Comparison of ENCODE assay signal across 18 cellular contexts in the genomic region with DNA sequence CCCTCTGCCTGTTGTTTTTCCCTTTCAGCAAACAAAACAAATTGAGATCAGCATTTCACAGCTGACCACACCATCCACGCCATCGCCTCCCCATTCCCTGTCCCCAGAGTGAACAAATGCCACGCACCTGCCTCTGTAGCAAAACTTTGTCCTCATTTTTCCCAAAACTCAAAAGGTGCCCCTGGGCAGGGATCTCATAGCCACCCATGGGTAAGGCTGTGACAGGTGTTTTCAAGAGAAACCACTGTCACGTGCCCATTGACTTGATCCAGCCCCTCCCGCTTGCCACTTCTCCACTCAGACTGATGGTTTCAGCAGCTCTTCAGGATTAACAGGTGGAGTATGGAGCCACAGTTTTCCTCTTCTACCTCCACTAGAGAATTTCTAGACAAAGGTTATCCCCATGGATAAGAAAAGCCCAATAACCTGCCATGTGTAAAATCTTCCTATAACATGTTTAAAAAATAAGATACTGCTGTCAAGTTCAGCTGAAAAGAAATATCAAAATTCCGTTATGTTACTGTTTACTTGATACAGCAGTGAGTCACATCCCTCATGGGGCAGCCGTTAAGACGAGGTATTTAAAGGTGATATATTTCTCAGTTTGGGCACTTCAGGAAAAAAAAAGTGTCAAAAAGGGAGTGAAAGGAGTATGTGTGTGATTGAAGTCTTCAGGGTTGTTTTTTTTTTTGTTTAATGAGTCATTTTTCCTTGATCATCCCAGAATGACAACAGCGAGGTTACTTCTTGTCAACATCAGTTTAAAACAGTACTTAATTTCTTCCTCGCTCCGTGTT.
DNase-seq lines count a peak whose midpoint lies in the region; ATAC-seq and TF ChIP-seq lines count a peak whose summit lies in the region.
"Had no signal": no experiment of that assay in that cellular context is flagged by ENCODE, and none has a peak within 500 bp of the region (broad histone marks: within the 10 kb centered on the region; RNA-seq: fewer than 3 reads in every experiment).

No MANE protein-coding gene starts in this region.

- no peak overlapping the region for H3K27ac ChIP-seq in right atrium auricular region
- H3K27ac ChIP-seq in esophagus muscularis mucosa (replicated peaks in 1 of 4), result no peak overlapping the region
- H3K27ac ChIP-seq: adrenal gland, lower lobe of right lung, neural progenitor cell had no signal

- CTCF ChIA-PET in activated CD8-positive, alpha-beta memory T cell treated with anti-CD3 and anti-CD28 coated beads, Interleukin-2, amount 10 ng/mL, durations not matched to agents 7 days and 5 days (lab: Charles Lee), result interaction anchor here (1.2 to 1.4 kb wide), 3 partner anchors 46 to 94 kb away, joined by 3 to 5 read pairs (median 3); no protein-coding TSS in a partner anchor

- H3K4me3 ChIP-seq in right atrium auricular region, result no peak overlapping the region
- H3K4me3 ChIP-seq in esophagus muscularis mucosa, result no peak overlapping the region
- H3K4me3 ChIP-seq: adrenal gland, lower lobe of right lung, neural progenitor cell had no signal

- TF ChIP-seq EP300 in esophagus muscularis mucosa (IDR thresholded peaks at IDR 0.05), result no peak

- H3K27me3 ChIP-seq in right atrium auricular region (no peaks in the 10 kb centered on the region), esophagus muscularis mucosa (no peaks in the 10 kb centered on the region)
- H3K27me3 ChIP-seq: adrenal gland, BE2C, neural progenitor cell had no signal

- H3K4me1 ChIP-seq in right atrium auricular region, result peaks cover 0 to 6% of the 10 kb centered on the region in 2 donors
- peaks cover 0 to 6% (median 0%) of the 10 kb centered on the region in 4 donors for H3K4me1 ChIP-seq in esophagus muscularis mucosa
- H3K4me1 ChIP-seq: BE2C, lower lobe of right lung, neural progenitor cell had no signal

- no peak overlapping the region for H3K4me3 Mint-ChIP-seq in activated CD8-positive, alpha-beta memory T cell treated with anti-CD3 and anti-CD28 coated beads, Interleukin-2, amount 10 ng/mL, durations not matched to agents 7 days and 5 days
- H3K4me3 Mint-ChIP-seq in immature natural killer cell, result peak overlapping the region in 3 of 5 donors; percentile 4 to 39 (median 19)
- H3K4me3 Mint-ChIP-seq: neural progenitor cell had no signal

- no peak for ATAC-seq in left ventricle myocardium superior
- ATAC-seq in activated CD8-positive, alpha-beta memory T cell treated with anti-CD3 and anti-CD28 coated beads, Interleukin-2, amount 10 ng/mL, durations not matched to agents 7 days and 5 days, result no peak
- no peak for ATAC-seq in GM18505 (IDR thresholded peaks at IDR 0.05; ENCODE audit: unreplicated experiment)
- no peak for ATAC-seq in GM21723 (IDR thresholded peaks at IDR 0.05; ENCODE audit: unreplicated experiment)
- ATAC-seq in GM21786 (IDR thresholded peaks at IDR 0.05; ENCODE audit: unreplicated experiment), result no peak
- ATAC-seq: lower lobe of right lung, right cardiac atrium had no signal

- 89% methylated on average over 11 of the region's 11 CpGs for WGBS in esophagus muscularis mucosa

- no peaks in the 10 kb centered on the region for H3K9me3 Mint-ChIP-seq in activated CD8-positive, alpha-beta memory T cell treated with anti-CD3 and anti-CD28 coated beads, Interleukin-2, amount 10 ng/mL, durations not matched to agents 7 days and 5 days (ENCODE audit: low read depth)
- H3K9me3 Mint-ChIP-seq in immature natural killer cell, result no peaks in the 10 kb centered on the region
- H3K9me3 Mint-ChIP-seq: neural progenitor cell had no signal

- peaks cover 48% of the 10 kb centered on the region for H3K36me3 Mint-ChIP-seq in activated CD8-positive, alpha-beta memory T cell treated with anti-CD3 and anti-CD28 coated beads, Interleukin-2, amount 10 ng/mL, durations not matched to agents 7 days and 5 days
- peaks cover 36 to 59% (median 55%) of the 10 kb centered on the region in 3 donors for H3K36me3 Mint-ChIP-seq in immature natural killer cell

- H3K36me3 ChIP-seq in right atrium auricular region (peaks cover 13% of the 10 kb centered on the region), esophagus muscularis mucosa (peaks cover 0 to 36% (median 18%) of the 10 kb centered on the region in 4 donors)
- H3K36me3 ChIP-seq: adrenal gland, neural progenitor cell had no signal

- TF ChIP-seq CTCF in right atrium auricular region (IDR thresholded peaks at IDR 0.05) (no peak), esophagus muscularis mucosa (IDR thresholded peaks at IDR 0.05) (no peak)

- no peaks in the 10 kb centered on the region for H3K27me3 Mint-ChIP-seq in activated CD8-positive, alpha-beta memory T cell treated with anti-CD3 and anti-CD28 coated beads, Interleukin-2, amount 10 ng/mL, durations not matched to agents 7 days and 5 days
- peaks cover 4 to 13% (median 10%) of the 10 kb centered on the region in 3 donors for H3K27me3 Mint-ChIP-seq in immature natural killer cell (ENCODE audit: low read depth in 3 of 3)

- intact Hi-C loops in left ventricle myocardium superior (cut with micrococcal nuclease) (no loop called here), esophagus muscularis mucosa (cut with DNase I) (no loop called here)

- peak; percentile 42 for DNase-seq in right atrium auricular region (ENCODE audit: low spot score)
- no peak for DNase-seq in left ventricle myocardium superior
- no peak for DNase-seq in activated CD8-positive, alpha-beta memory T cell treated with anti-CD3 and anti-CD28 coated beads, Interleukin-2, amount 10 ng/mL, durations not matched to agents 7 days and 5 days
- DNase-seq in immature natural killer cell, result no peak
- no peak for DNase-seq in esophagus muscularis mucosa (ENCODE audit: extremely low spot score)
- DNase-seq: BE2C, caudate nucleus, foreskin melanocyte, lower lobe of right lung, NCI-H1105, NCI-H526 treated with DMSO at 0.1 percent for 48 hours, OCI-M1, right cardiac atrium had no signal

- peak overlapping the region; percentile 3 for H3K27ac Mint-ChIP-seq in activated CD8-positive, alpha-beta memory T cell treated with anti-CD3 and anti-CD28 coated beads, Interleukin-2, amount 10 ng/mL, durations not matched to agents 7 days and 5 days
- H3K27ac Mint-ChIP-seq in immature natural killer cell, result peak overlapping the region; percentile 44 to 89 (median 63)
- H3K27ac Mint-ChIP-seq: neural progenitor cell had no signal

- TF ChIP-seq POLR2A in GM18505 (IDR thresholded peaks at IDR 0.05; ENCODE audit: borderline replicate concordance, extremely low read depth, insufficient read depth, insufficient read length) (no peak), esophagus muscularis mucosa (IDR thresholded peaks at IDR 0.05; ENCODE audit: low read depth) (no peak)

- peaks cover 79% of the 10 kb centered on the region for H3K4me1 Mint-ChIP-seq in activated CD8-positive, alpha-beta memory T cell treated with anti-CD3 and anti-CD28 coated beads, Interleukin-2, amount 10 ng/mL, durations not matched to agents 7 days and 5 days
- H3K4me1 Mint-ChIP-seq in immature natural killer cell, result peaks cover 67 to 88% of the 10 kb centered on the region in 2 donors
- H3K4me1 Mint-ChIP-seq: neural progenitor cell had no signal

- H3K9me3 ChIP-seq in right atrium auricular region (no peaks in the 10 kb centered on the region), esophagus muscularis mucosa (no peaks in the 10 kb centered on the region)
- H3K9me3 ChIP-seq: adrenal gland, BE2C, lower lobe of right lung had no signal
